Comparison of ENCODE assay signal across 10 cellular contexts in genomic region chr4:92346289-92346688, GRCh38. TPM values are rescaled to one million over a fixed set of nuclear protein-coding genes. Genes with fewer than 3 reads are reported as not detected.
"Had no signal": no experiment of that assay in that cellular context is flagged by ENCODE, and none has a peak within 500 bp of the region (broad histone marks: within the 10 kb centered on the region; RNA-seq: fewer than 3 reads in every experiment).

No MANE protein-coding gene starts in this region.

- H3K36me3 Mint-ChIP-seq: IgD-negative memory B cell had no signal

- H3K36me3 ChIP-seq: HAP-1 had no signal

- H3K27ac ChIP-seq: HL-60 had no signal

- ATAC-seq: GM23338, HCT116, HepG2 had no signal

- H3K9me3 ChIP-seq: HAP-1 had no signal

- H3K27me3 Mint-ChIP-seq: IgD-negative memory B cell had no signal

- H3K9me3 Mint-ChIP-seq: GM23338 had no signal

- H2AFZ ChIP-seq: GM23338 had no signal

- H3K4me3 Mint-ChIP-seq: GM23338, HFFc6, IgD-negative memory B cell had no signal

- DNase-seq: H7, HFFc6, KBM-7 had no signal

- H3K4me3 ChIP-seq: GM23338, HAP-1 had no signal

- H3K4me2 ChIP-seq: GM23338 had no signal

- H3K4me1 ChIP-seq: HAP-1 had no signal

- H3K4me1 Mint-ChIP-seq: IgD-negative memory B cell had no signal

- H3K27ac Mint-ChIP-seq: GM23338, HFFc6, IgD-negative memory B cell had no signal

RNA-seq across cellular contexts. Expression of gene GRID2, which starts 42.5 kb away (rescaled TPM):
- total RNA-seq: HepG2, HFFc6, HT1080 had no signal
- polyA plus RNA-seq: HepG2, IgD-negative memory B cell had no signal
